8 cellular contexts compared by ENCODE assay signal in genomic region chr10:50672152-50672551, GRCh38. TPM values are rescaled to one million over a fixed set of nuclear protein-coding genes. Genes with fewer than 3 reads are reported as not detected.
DNase-seq lines count a peak whose midpoint lies in the region; ATAC-seq and TF ChIP-seq lines count a peak whose summit lies in the region.
"Not testable (repeated sequence)": the region's sequence is repeated elsewhere in the genome, so short reads cannot be mapped to it uniquely, and the experiment has no call there.

No MANE protein-coding gene starts in this region.

- intact Hi-C loops in upper lobe of right lung (cut with DNase I), result not testable (repeated sequence)

- not testable (repeated sequence) for H3K27ac ChIP-seq in upper lobe of right lung

- not testable (repeated sequence) for H3K36me3 ChIP-seq in upper lobe of right lung

- not testable (repeated sequence) for H3K4me1 Mint-ChIP-seq in IgD-negative memory B cell
- H3K4me1 Mint-ChIP-seq in activated CD4-positive, alpha-beta memory T cell treated with anti-CD3 and anti-CD28 coated beads, Interleukin-2, amount 10 ng/mL, durations not matched to agents 7 days and 5 days, result peaks cover 26% of the 10 kb centered on the region
- peaks cover 22% of the 10 kb centered on the region for H3K4me1 Mint-ChIP-seq in activated naive CD4-positive, alpha-beta T cell treated with anti-CD3 and anti-CD28 coated beads, Interleukin-2, amount 50 U/mL, for 24 hours
- peaks cover 13% of the 10 kb centered on the region for H3K4me1 Mint-ChIP-seq in memory B cell

- not testable (repeated sequence) for H3K4me1 ChIP-seq in upper lobe of right lung

- not testable (repeated sequence) for H3K9me3 Mint-ChIP-seq in IgD-negative memory B cell; activated naive CD4-positive, alpha-beta T cell treated with anti-CD3 and anti-CD28 coated beads, Interleukin-2, amount 50 U/mL, for 24 hours; memory B cell
- peaks cover 14% of the 10 kb centered on the region for H3K9me3 Mint-ChIP-seq in activated CD4-positive, alpha-beta memory T cell treated with anti-CD3 and anti-CD28 coated beads, Interleukin-2, amount 10 ng/mL, durations not matched to agents 7 days and 5 days

- H3K27me3 ChIP-seq in upper lobe of right lung, result not testable (repeated sequence)

- POLR2A ChIA-PET in activated CD4-positive, alpha-beta memory T cell treated with anti-CD3 and anti-CD28 coated beads, Interleukin-2, amount 10 ng/mL, durations not matched to agents 7 days and 5 days (lab: Charles Lee), result interaction anchor here (0.9 kb wide), 1 partner anchor 36 kb away, joined by 3 read pairs; no protein-coding TSS in a partner anchor

- not testable (repeated sequence) for H3K4me3 Mint-ChIP-seq in IgD-negative memory B cell; activated CD4-positive, alpha-beta memory T cell treated with anti-CD3 and anti-CD28 coated beads, Interleukin-2, amount 10 ng/mL, durations not matched to agents 7 days and 5 days; memory B cell
- H3K4me3 Mint-ChIP-seq in activated naive CD4-positive, alpha-beta T cell treated with anti-CD3 and anti-CD28 coated beads, Interleukin-2, amount 50 U/mL, for 24 hours, result peak overlapping the region; percentile 20

- H3K27ac Mint-ChIP-seq in IgD-negative memory B cell (peak overlapping the region in 2 of 3 donors; percentile 41), memory B cell (peak overlapping the region; percentile 19)
- peak overlapping the region; percentile 40 for H3K27ac Mint-ChIP-seq in activated CD4-positive, alpha-beta memory T cell treated with anti-CD3 and anti-CD28 coated beads, Interleukin-2, amount 10 ng/mL, durations not matched to agents 7 days and 5 days
- H3K27ac Mint-ChIP-seq in activated naive CD4-positive, alpha-beta T cell treated with anti-CD3 and anti-CD28 coated beads, Interleukin-2, amount 50 U/mL, for 24 hours, result not testable (repeated sequence)

- not testable (repeated sequence) for H3K4me3 ChIP-seq in upper lobe of right lung

- DNase-seq in GM10266 (ENCODE audit: extremely low spot score) (peak; percentile 21), NOMO-1 (lab: John Stamatoyannopoulos, UW; ENCODE audit: unreplicated experiment in 2 of 2) (peak; percentile 22 to 26)
- DNase-seq in activated CD4-positive, alpha-beta memory T cell treated with anti-CD3 and anti-CD28 coated beads, Interleukin-2, amount 10 ng/mL, durations not matched to agents 7 days and 5 days, result peak; percentile 42
- DNase-seq in memory B cell (ENCODE audit: low spot score in 2 of 2); upper lobe of right lung: not testable (repeated sequence)

- TF ChIP-seq CTCF in GM10266 (IDR thresholded peaks at IDR 0.05; ENCODE audit: control insufficient read depth, insufficient read depth, low read depth, missing control alignments); upper lobe of right lung (IDR thresholded peaks at IDR 0.05): not testable (repeated sequence)

- CTCF ChIA-PET in activated CD4-positive, alpha-beta memory T cell treated with anti-CD3 and anti-CD28 coated beads, Interleukin-2, amount 10 ng/mL, durations not matched to agents 7 days and 5 days (lab: Charles Lee), result not testable (repeated sequence)

- peak; percentile 59 for ATAC-seq in GM21529 (IDR thresholded peaks at IDR 0.05; ENCODE audit: unreplicated experiment)
- ATAC-seq in memory B cell (ENCODE audit: low read depth), result peak; percentile 87
- ATAC-seq in upper lobe of right lung, result peak; percentile 20

- not testable (repeated sequence) for H3K36me3 Mint-ChIP-seq in IgD-negative memory B cell; activated naive CD4-positive, alpha-beta T cell treated with anti-CD3 and anti-CD28 coated beads, Interleukin-2, amount 50 U/mL, for 24 hours; memory B cell
- peaks cover 19% of the 10 kb centered on the region for H3K36me3 Mint-ChIP-seq in activated CD4-positive, alpha-beta memory T cell treated with anti-CD3 and anti-CD28 coated beads, Interleukin-2, amount 10 ng/mL, durations not matched to agents 7 days and 5 days (ENCODE audit: low read depth)

- not testable (repeated sequence) for H3K9me3 ChIP-seq in upper lobe of right lung

- not testable (repeated sequence) for H3K27me3 Mint-ChIP-seq in IgD-negative memory B cell; activated CD4-positive, alpha-beta memory T cell treated with anti-CD3 and anti-CD28 coated beads, Interleukin-2, amount 10 ng/mL, durations not matched to agents 7 days and 5 days; activated naive CD4-positive, alpha-beta T cell treated with anti-CD3 and anti-CD28 coated beads, Interleukin-2, amount 50 U/mL, for 24 hours; memory B cell

RNA-seq across cellular contexts. Expression of gene SGMS1, which starts 48.4 kb away (rescaled TPM):
- polyA plus RNA-seq in IgD-negative memory B cell, result 12.4 TPM
- total RNA-seq in activated CD4-positive, alpha-beta memory T cell treated with anti-CD3 and anti-CD28 coated beads, Interleukin-2, amount 10 ng/mL, durations not matched to agents 7 days and 5 days, result 10 to 100 TPM; 18.9 to 19.9 TPM
- 73.1 TPM for total RNA-seq in upper lobe of right lung

Comparison
In these comparisons a context has a peak if more than half of its experiments do, and no peak if none do; other contexts are left out.
1. ATAC-seq: peak in every context shown above with its lines; median percentile 87 in memory B cell; 59 in GM21529; 20 in upper lobe of right lung.